In genomic region chr12:50598321-50598862, GRCh38 we compare ENCODE assay signal across 10 cellular contexts.
DNase-seq lines count a peak whose midpoint lies in the region; ATAC-seq and TF ChIP-seq lines count a peak whose summit lies in the region.
"Had no signal": no experiment of that assay in that cellular context is flagged by ENCODE, and none has a peak within 500 bp of the region (broad histone marks: within the 10 kb centered on the region; RNA-seq: fewer than 3 reads in every experiment).

No MANE protein-coding gene starts in this region.

- H3K4me1 Mint-ChIP-seq in memory B cell: peaks cover 32% of the 10 kb centered on the region

- intact Hi-C loops in prostate gland (cut with DNase I): no loop called here

- no peak for ATAC-seq in memory B cell (ENCODE audit: low read depth)
- no peak for ATAC-seq in HG03135 (IDR thresholded peaks at IDR 0.05; ENCODE audit: unreplicated experiment)
- ATAC-seq in upper lobe of left lung (ENCODE audit: low FRiP score in 2 of 2): no peak

- peaks cover 18% of the 10 kb centered on the region for H3K4me1 ChIP-seq in adipocyte (ENCODE audit: control insufficient read depth, insufficient read depth, low read length)
- H3K4me1 ChIP-seq in prostate gland (replicated peaks): no peaks in the 10 kb centered on the region
- peaks cover 10 to 27% (median 24%) of the 10 kb centered on the region in 4 donors for H3K4me1 ChIP-seq in upper lobe of left lung

- DNase-seq in AG10803 (ENCODE audit: low read depth) (peak; percentile 50), GM20000 (ENCODE audit: low spot score) (peak; percentile 46), adipocyte (ENCODE audit: low read depth) (no peak), memory B cell (ENCODE audit: low spot score in 2 of 2) (no peak), NCI-H82 treated with DMSO at 0.1 percent for 48 hours (lab: John Stamatoyannopoulos, UW; ENCODE audit: unreplicated experiment) (no peak), prostate gland (ENCODE audit: low spot score) (no peak), upper lobe of left lung (no peak)
- DNase-seq: DMS53, NCI-H146 had no signal

- H3K36me3 ChIP-seq in adipocyte (ENCODE audit: control insufficient read depth, insufficient read depth, low read length, severe bottlenecking) (no peaks in the 10 kb centered on the region), prostate gland (no peaks in the 10 kb centered on the region), upper lobe of left lung (no peaks in the 10 kb centered on the region)

- H3K4me3 Mint-ChIP-seq in memory B cell: no peak overlapping the region

- WGBS in prostate gland: 80% methylated on average over 2 of the region's 2 CpGs
- WGBS in upper lobe of left lung, 2 donors: 71 to 76% methylated on average over 2 of the region's 2 CpGs

- peaks cover 2% of the 10 kb centered on the region for H3K9me3 Mint-ChIP-seq in memory B cell

- no peak overlapping the region for H3K27ac ChIP-seq in prostate gland
- H3K27ac ChIP-seq in upper lobe of left lung: peak overlapping the region in 2 of 4 donors; percentile 23

- H3K4me3 ChIP-seq in AG10803 (ENCODE audit: low read length): no peak overlapping the region
- H3K4me3 ChIP-seq in adipocyte (ENCODE audit: low read length): no peak overlapping the region
- H3K4me3 ChIP-seq in prostate gland: no peak overlapping the region
- H3K4me3 ChIP-seq in upper lobe of left lung: no peak overlapping the region

- H3K27ac Mint-ChIP-seq in memory B cell: peak overlapping the region; percentile 77

- H3K9me3 ChIP-seq in adipocyte (ENCODE audit: control insufficient read depth, low read length): no peaks in the 10 kb centered on the region
- H3K9me3 ChIP-seq in prostate gland: no peaks in the 10 kb centered on the region
- H3K9me3 ChIP-seq in upper lobe of left lung: no peaks in the 10 kb centered on the region

- peaks cover 11% of the 10 kb centered on the region for H3K36me3 Mint-ChIP-seq in memory B cell

- H3K27me3 Mint-ChIP-seq in memory B cell: no peaks in the 10 kb centered on the region

- TF ChIP-seq POLR2A in prostate gland (IDR thresholded peaks at IDR 0.05): no peak
- no peak for TF ChIP-seq POLR2A in upper lobe of left lung (IDR thresholded peaks at IDR 0.05)

- TF ChIP-seq CTCF in AG10803 (conservative IDR thresholded peaks at IDR 0.05; ENCODE audit: low read length): no peak
- TF ChIP-seq CTCF in GM20000 (IDR thresholded peaks at IDR 0.05; ENCODE audit: extremely low read depth, missing control alignments): no peak
- no peak for TF ChIP-seq CTCF in prostate gland (IDR thresholded peaks at IDR 0.05)
- no peak for TF ChIP-seq CTCF in upper lobe of left lung (IDR thresholded peaks at IDR 0.05)

- peak overlapping the region; percentile 27 for H3K9ac ChIP-seq in adipocyte (ENCODE audit: low read length)

- TF ChIP-seq EP300 in upper lobe of left lung (IDR thresholded peaks at IDR 0.05): no peak

- H3K27me3 ChIP-seq in adipocyte (replicated peaks; ENCODE audit: control insufficient read depth, insufficient read depth, low read length) (no peaks in the 10 kb centered on the region), prostate gland (replicated peaks; ENCODE audit: insufficient read depth) (no peaks in the 10 kb centered on the region), upper lobe of left lung (no peaks in the 10 kb centered on the region)

Comparison
In these comparisons a context has a peak if more than half of its experiments do, and no peak if none do; other contexts are left out.
1. DNase-seq: peak in AG10803 (single experiment) and GM20000 (single experiment); none in adipocyte (single experiment), memory B cell (0 of 2), NCI-H82 treated with DMSO at 0.1 percent for 48 hours (single experiment), prostate gland (single experiment) and upper lobe of left lung (0 of 2).